18 cellular contexts compared by ENCODE assay signal in genomic region chrX:107199491-107199890, GRCh38. TPM values are rescaled to one million over a fixed set of nuclear protein-coding genes. Genes with fewer than 3 reads are reported as not detected.
DNase-seq lines count a peak whose midpoint lies in the region; ATAC-seq, FAIRE-seq and TF ChIP-seq lines count a peak whose summit lies in the region.
"Had no signal": no experiment of that assay in that cellular context is flagged by ENCODE, and none has a peak within 500 bp of the region (broad histone marks: within the 10 kb centered on the region; RNA-seq: fewer than 3 reads in every experiment).

No MANE protein-coding gene starts in this region.

- H3K4me2 ChIP-seq in A549, result no peak overlapping the region

- no peaks in the 10 kb centered on the region for H3K36me3 ChIP-seq in small intestine (ENCODE audit: control insufficient read depth in 2 of 2, insufficient read depth in 2 of 2, low read length in 2 of 2)
- H3K36me3 ChIP-seq: BE2C, HAP-1 had no signal

- H3K4me3 ChIP-seq in A549 (no peak overlapping the region), epithelial cell of esophagus (ENCODE audit: low read length) (no peak overlapping the region), small intestine (ENCODE audit: low read depth in 1 of 2, low read length in 2 of 2) (no peak overlapping the region), right cardiac atrium (ENCODE audit: low read length) (no peak overlapping the region)
- H3K4me3 ChIP-seq: HAP-1 had no signal

- TF ChIP-seq POLR2A in A549 (IDR thresholded peaks at IDR 0.05; ENCODE audit: low read length), result no peak

- H3K4me1 Mint-ChIP-seq in activated naive CD8-positive, alpha-beta T cell treated with anti-CD3 and anti-CD28 coated beads, Interleukin-2, amount 50 U/mL, for 24 hours, result no peaks in the 10 kb centered on the region
- H3K4me1 Mint-ChIP-seq: CD4-positive, alpha-beta memory T cell had no signal

- H3K9me3 ChIP-seq in A549 (no peaks in the 10 kb centered on the region), small intestine (ENCODE audit: control insufficient read depth, low read depth) (no peaks in the 10 kb centered on the region), right cardiac atrium (ENCODE audit: control insufficient read depth, low read length) (no peaks in the 10 kb centered on the region)
- H3K9me3 ChIP-seq: BE2C, HAP-1 had no signal

- FAIRE-seq in A549 (lab: Jason Lieb, UNC) (peak; percentile 82), small intestine (lab: Jason Lieb, UNC) (no peak)
- FAIRE-seq: GM12892, H1 had no signal

- H3K27me3 ChIP-seq in small intestine (ENCODE audit: control insufficient read depth in 2 of 2, insufficient read depth in 2 of 2, low read length in 2 of 2), result no peaks in the 10 kb centered on the region
- H3K27me3 ChIP-seq in right cardiac atrium (ENCODE audit: control insufficient read depth, insufficient read depth), result no peaks in the 10 kb centered on the region
- H3K27me3 ChIP-seq: BE2C had no signal

- no peak for TF ChIP-seq CTCF in A549 (IDR thresholded peaks at IDR 0.05)
- TF ChIP-seq CTCF in epithelial cell of esophagus (IDR thresholded peaks at IDR 0.05; ENCODE audit: insufficient read depth, low read depth, low read length, missing control alignments), result no peak

- DNase-seq in A549 (ENCODE audit: low read depth in 1 of 2, low spot score in 1 of 2) (no peak), HT-29 (ENCODE audit: low spot score) (peak; percentile 11), epithelial cell of esophagus (ENCODE audit: low read depth) (peak; percentile 0), kidney tubule cell (ENCODE audit: low spot score) (peak; percentile 59), small intestine (no peak), right cardiac atrium (no peak)
- no peak for DNase-seq in activated naive CD8-positive, alpha-beta T cell treated with anti-CD3 and anti-CD28 coated beads, Interleukin-2, amount 50 U/mL, for 24 hours
- DNase-seq: BE2C; CD4-positive, alpha-beta memory T cell; DND-41; GDM1; HFFc6 had no signal

- no peaks in the 10 kb centered on the region for H3K36me3 Mint-ChIP-seq in activated naive CD8-positive, alpha-beta T cell treated with anti-CD3 and anti-CD28 coated beads, Interleukin-2, amount 50 U/mL, for 24 hours (ENCODE audit: low read depth)
- H3K36me3 Mint-ChIP-seq: CD4-positive, alpha-beta memory T cell had no signal

- POLR2A ChIA-PET in A549 (lab: Yijun Ruan, JAX), result no interaction called here

- H3K4me1 ChIP-seq in A549 (no peaks in the 10 kb centered on the region), small intestine (ENCODE audit: control insufficient read depth in 2 of 2, insufficient read depth in 1 of 2, low read depth in 1 of 2, low read length in 1 of 2) (no peaks in the 10 kb centered on the region), right cardiac atrium (ENCODE audit: control insufficient read depth, insufficient read depth, low read length) (no peaks in the 10 kb centered on the region)
- H3K4me1 ChIP-seq: BE2C, HAP-1 had no signal

- 68% methylated on average over 3 of the region's 3 CpGs for WGBS in A549 (ENCODE audit: missing lambda C conversion rate)
- 72 to 89% (median 87%) methylated on average over 3 of the region's 3 CpGs for WGBS in small intestine, 3 donors
- 81% methylated on average over 3 of the region's 3 CpGs for WGBS in right cardiac atrium

- H3K4me3 Mint-ChIP-seq in activated naive CD8-positive, alpha-beta T cell treated with anti-CD3 and anti-CD28 coated beads, Interleukin-2, amount 50 U/mL, for 24 hours, result no peak overlapping the region
- H3K4me3 Mint-ChIP-seq: CD4-positive, alpha-beta memory T cell; HFFc6 had no signal

- no peak overlapping the region for H3K27ac Mint-ChIP-seq in activated naive CD8-positive, alpha-beta T cell treated with anti-CD3 and anti-CD28 coated beads, Interleukin-2, amount 50 U/mL, for 24 hours
- H3K27ac Mint-ChIP-seq: CD4-positive, alpha-beta memory T cell; HFFc6 had no signal

- no peak for TF ChIP-seq EP300 in A549 (IDR thresholded peaks at IDR 0.05)

- H3K27me3 Mint-ChIP-seq in activated naive CD8-positive, alpha-beta T cell treated with anti-CD3 and anti-CD28 coated beads, Interleukin-2, amount 50 U/mL, for 24 hours, result no peaks in the 10 kb centered on the region
- H3K27me3 Mint-ChIP-seq: CD4-positive, alpha-beta memory T cell had no signal

- H3K27ac ChIP-seq in A549 (no peak overlapping the region), small intestine (ENCODE audit: low read depth in 1 of 2, low read length in 1 of 2) (no peak overlapping the region), right cardiac atrium (ENCODE audit: low read length) (no peak overlapping the region)
- H3K27ac ChIP-seq: C4-2B had no signal

- intact Hi-C loops in right cardiac atrium (cut with DNase I), result no loop called here

- ATAC-seq in A549 (no peak), right cardiac atrium (no peak)
- ATAC-seq in activated naive CD8-positive, alpha-beta T cell treated with anti-CD3 and anti-CD28 coated beads, Interleukin-2, amount 50 U/mL, for 24 hours, result no peak

- H3K9me3 Mint-ChIP-seq in activated naive CD8-positive, alpha-beta T cell treated with anti-CD3 and anti-CD28 coated beads, Interleukin-2, amount 50 U/mL, for 24 hours, result no peaks in the 10 kb centered on the region
- H3K9me3 Mint-ChIP-seq: CD4-positive, alpha-beta memory T cell; HFFc6 had no signal

- no peak for TF ChIP-seq RAD21 in A549 (conservative IDR thresholded peaks at IDR 0.05 in 1 of 2, IDR thresholded peaks at IDR 0.05 in 1 of 2)

- CTCF ChIA-PET in A549 (lab: Yijun Ruan, JAX), result interaction anchor here (1.2 kb wide), 1 partner anchor 173 kb away, joined by 3 read pairs; no protein-coding TSS in a partner anchor

TF ChIP-seq in A549, 52 proteins besides CTCF, POLR2A, EP300 and RAD21:
- TF ChIP-seq REST (IDR thresholded peaks at IDR 0.05) (no peak), POLR2AphosphoS2 (conservative IDR thresholded peaks at IDR 0.05; ENCODE audit: low read length) (no peak), SREBF2 (IDR thresholded peaks at IDR 0.05) (no peak), JUNB (IDR thresholded peaks at IDR 0.05) (no peak), HOXB13 (CRISPR knock-in tag; IDR thresholded peaks at IDR 0.05; ENCODE audit: low read depth) (no peak), PHF8 (IDR thresholded peaks at IDR 0.05; ENCODE audit: borderline replicate concordance, low read depth) (no peak), ZC3H11A (IDR thresholded peaks at IDR 0.05) (no peak), TP53 (CRISPR knock-in tag; IDR thresholded peaks at IDR 0.05) (no peak), JUN (IDR thresholded peaks at IDR 0.05) (no peak), HOXA7 (CRISPR knock-in tag; IDR thresholded peaks at IDR 0.05) (no peak), RARB (CRISPR knock-in tag; IDR thresholded peaks at IDR 0.05) (no peak), BHLHE40 (IDR thresholded peaks at IDR 0.05; ENCODE audit: low read depth, low read length) (no peak), CHD2 (IDR thresholded peaks at IDR 0.05; ENCODE audit: low read length, partially characterized antibody) (no peak)

RNA-seq across cellular contexts. Expression of gene NUP62CL, which starts 6.7 kb away (rescaled TPM):
- polyA plus RNA-seq in A549 (2011; rRNA removed) (30.1 and 37.6 TPM in 2 replicates), A549 (2017; fragmentation: RNase III; extraction: RNeasy Plus Mini Kit Qiagen cat#74134 plus additional on column Dnase treatment) (12.5 to 15.8 TPM (median 14.1 TPM) in 3 replicates), small intestine (1 to 10 TPM; 1.6 to 4.1 (median 2.7) TPM), right cardiac atrium (0.52 TPM)
- 18.0 and 20.6 TPM in 2 replicates for polyA plus RNA-seq in A549 (2012; cell fraction: cytosol; rRNA removed)
- polyA plus RNA-seq in A549 (2012; cell fraction: nucleus; rRNA removed), result 18.4 and 37.1 TPM in 2 replicates
- 22.5 and 25.2 TPM in 2 replicates for polyA minus RNA-seq in A549 (2011; rRNA and poly(A)+ RNA removed)
- total RNA-seq in HT-29 (2014; rRNA removed; shearing (Covaris generic)), result 44.2 and 46.7 TPM in 2 replicates
- total RNA-seq in right cardiac atrium, result under 1 TPM; 0.23 to 0.88 (median 0.41) TPM
- total RNA-seq: HFFc6 had no signal

RNA-seq across cellular contexts. Expression of gene DNAAF6, which starts 6.9 kb away (rescaled TPM):
- polyA plus RNA-seq in A549 (2011; rRNA removed) (not detected in 2 replicates), A549 (2017; fragmentation: RNase III; extraction: RNeasy Plus Mini Kit Qiagen cat#74134 plus additional on column Dnase treatment) (not detected in 3 replicates), small intestine (not detected), right cardiac atrium (not detected)
- not detected in 2 replicates for polyA plus RNA-seq in A549 (2012; cell fraction: cytosol; rRNA removed)
- not detected in 2 replicates for polyA plus RNA-seq in A549 (2012; cell fraction: nucleus; rRNA removed)
- polyA minus RNA-seq in A549 (2011; rRNA and poly(A)+ RNA removed), result not detected in 2 replicates
- not detected in 2 replicates for total RNA-seq in HT-29 (2014; rRNA removed; shearing (Covaris generic))
- total RNA-seq in right cardiac atrium, result not detected
- total RNA-seq: A172; CD4-positive, alpha-beta memory T cell; H1; HFFc6 had no signal
- polyA plus RNA-seq: AG04450; CD4-positive, alpha-beta memory T cell; H1 had no signal

Comparison
In these comparisons a context has a peak if more than half of its experiments do, and no peak if none do; other contexts are left out.
1. DNase-seq: peak in HT-29 (single experiment), epithelial cell of esophagus (single experiment) and kidney tubule cell (single experiment); none in A549 (0 of 2), small intestine (single experiment), right cardiac atrium (0 of 3) and activated naive CD8-positive, alpha-beta T cell treated with anti-CD3 and anti-CD28 coated beads, Interleukin-2, amount 50 U/mL, for 24 hours (single experiment).